Comparison of ENCODE assay signal across 32 cellular contexts in the genomic region with DNA sequence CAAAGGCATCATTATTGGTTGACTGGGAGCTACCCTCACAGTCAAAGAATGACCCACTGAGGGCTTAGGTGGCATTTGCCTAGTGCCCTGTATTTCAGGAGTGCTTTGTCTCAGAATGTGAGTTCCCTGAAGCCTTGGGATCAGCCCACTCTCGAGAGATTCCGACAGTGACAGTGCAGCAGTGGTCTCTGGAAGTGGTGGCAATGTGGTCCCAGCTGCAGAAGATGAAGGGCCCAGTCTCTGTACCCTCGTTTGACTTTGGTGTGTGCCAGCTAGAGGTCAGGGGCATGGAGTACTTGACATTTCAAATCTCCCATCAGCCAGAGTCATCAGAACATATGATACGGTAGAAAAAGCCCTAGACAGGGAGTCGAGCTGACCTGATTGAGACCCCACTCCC.
"Had no signal": no experiment of that assay in that cellular context is flagged by ENCODE, and none has a peak within 500 bp of the region (broad histone marks: within the 10 kb centered on the region; RNA-seq: fewer than 3 reads in every experiment).

No MANE protein-coding gene starts in this region.

- H3K27ac ChIP-seq: adrenal gland, body of pancreas, esophagus squamous epithelium, gastroesophageal sphincter had no signal

- H3K4me1 Mint-ChIP-seq: activated CD4-positive, alpha-beta T cell treated with anti-CD3 and anti-CD28 coated beads for 36 hours; activated CD4-positive, alpha-beta T cell treated with anti-CD3 and anti-CD28 coated beads, Interleukin-2, amount 10 ng/mL, durations not matched to agents 24 days and 14 days; activated CD8-positive, alpha-beta memory T cell treated with anti-CD3 and anti-CD28 coated beads, Interleukin-2, amount 10 ng/mL, durations not matched to agents 7 days and 5 days; activated naive CD4-positive, alpha-beta T cell treated with anti-CD3 and anti-CD28 coated beads, Interleukin-2, amount 50 U/mL, for 24 hours; activated naive CD8-positive, alpha-beta T cell treated with anti-CD3 and anti-CD28 coated beads for 36 hours; activated naive CD8-positive, alpha-beta T cell treated with anti-CD3 and anti-CD28 coated beads, Interleukin-2, amount 50 U/mL, for 24 hours had no signal

- H3K9me3 ChIP-seq: adrenal gland, body of pancreas, esophagus squamous epithelium, gastroesophageal sphincter had no signal

- H3K4me1 ChIP-seq: adrenal gland had no signal

- H3K27ac Mint-ChIP-seq: activated CD4-positive, alpha-beta memory T cell treated with anti-CD3 and anti-CD28 coated beads for 36 hours; activated CD4-positive, alpha-beta T cell treated with anti-CD3 and anti-CD28 coated beads for 36 hours; activated CD4-positive, alpha-beta T cell treated with anti-CD3 and anti-CD28 coated beads, Interleukin-2, amount 10 ng/mL, durations not matched to agents 24 days and 14 days; activated CD8-positive, alpha-beta memory T cell treated with anti-CD3 and anti-CD28 coated beads, Interleukin-2, amount 10 ng/mL, durations not matched to agents 7 days and 5 days; activated CD8-positive, alpha-beta T cell treated with anti-CD3 and anti-CD28 coated beads, Interleukin-2, amount 10 ng/mL, durations not matched to agents 7 days and 5 days; activated naive CD4-positive, alpha-beta T cell treated with anti-CD3 and anti-CD28 coated beads for 36 hours; activated naive CD4-positive, alpha-beta T cell treated with anti-CD3 and anti-CD28 coated beads, Interleukin-2, amount 50 U/mL, for 24 hours; activated naive CD8-positive, alpha-beta T cell treated with anti-CD3 and anti-CD28 coated beads for 36 hours; activated naive CD8-positive, alpha-beta T cell treated with anti-CD3 and anti-CD28 coated beads, Interleukin-2, amount 50 U/mL, for 24 hours; activated T-helper 1 cell treated with anti-CD3 and anti-CD28 coated beads, Interleukin-12 subunit alpha, Interleukin-12 subunit beta, Interleukin-2, Interleukin-4 antibody, amounts not matched to agents 30 ng/mL and 10 ng/mL and 1 ng/mL, durations not matched to agents 14 hours and 24 hours and 36 hours; activated T-helper 2 cell treated with anti-CD3 and anti-CD28 coated beads, Interferon-gamma antibody, Interleukin-2, Interleukin-4, amounts not matched to agents 10 μg/mL and 5 μg/mL and 100 μg/mL, durations not matched to agents 14 hours and 24 hours and 36 hours; effector memory CD8-positive, alpha-beta T cell had no signal

- H3K36me3 Mint-ChIP-seq: activated CD4-positive, alpha-beta memory T cell treated with anti-CD3 and anti-CD28 coated beads for 36 hours; activated CD8-positive, alpha-beta memory T cell treated with anti-CD3 and anti-CD28 coated beads, Interleukin-2, amount 10 ng/mL, durations not matched to agents 7 days and 5 days; activated naive CD4-positive, alpha-beta T cell treated with anti-CD3 and anti-CD28 coated beads, Interleukin-2, amount 50 U/mL, for 24 hours; activated naive CD8-positive, alpha-beta T cell treated with anti-CD3 and anti-CD28 coated beads for 36 hours had no signal

- H3K4me3 Mint-ChIP-seq: activated CD4-positive, alpha-beta memory T cell treated with anti-CD3 and anti-CD28 coated beads for 36 hours; activated CD4-positive, alpha-beta T cell treated with anti-CD3 and anti-CD28 coated beads for 36 hours; activated CD4-positive, alpha-beta T cell treated with anti-CD3 and anti-CD28 coated beads, Interleukin-2, amount 10 ng/mL, durations not matched to agents 24 days and 14 days; activated CD8-positive, alpha-beta memory T cell treated with anti-CD3 and anti-CD28 coated beads, Interleukin-2, amount 10 ng/mL, durations not matched to agents 7 days and 5 days; activated CD8-positive, alpha-beta T cell treated with anti-CD3 and anti-CD28 coated beads, Interleukin-2, amount 10 ng/mL, durations not matched to agents 7 days and 5 days; activated naive CD4-positive, alpha-beta T cell treated with anti-CD3 and anti-CD28 coated beads for 36 hours; activated naive CD4-positive, alpha-beta T cell treated with anti-CD3 and anti-CD28 coated beads, Interleukin-2, amount 50 U/mL, for 24 hours; activated naive CD8-positive, alpha-beta T cell treated with anti-CD3 and anti-CD28 coated beads for 36 hours; activated naive CD8-positive, alpha-beta T cell treated with anti-CD3 and anti-CD28 coated beads, Interleukin-2, amount 50 U/mL, for 24 hours; activated T-helper 1 cell treated with anti-CD3 and anti-CD28 coated beads, Interleukin-12 subunit alpha, Interleukin-12 subunit beta, Interleukin-2, Interleukin-4 antibody, amounts not matched to agents 30 ng/mL and 10 ng/mL and 1 ng/mL, durations not matched to agents 14 hours and 24 hours and 36 hours; effector memory CD8-positive, alpha-beta T cell had no signal

- H3K4me3 ChIP-seq: adrenal gland, body of pancreas, esophagus squamous epithelium, gastroesophageal sphincter had no signal

- FAIRE-seq: colon had no signal

- H3K36me3 ChIP-seq: adrenal gland, esophagus squamous epithelium, gastroesophageal sphincter had no signal

- H3K27me3 ChIP-seq: body of pancreas, esophagus squamous epithelium, gastroesophageal sphincter had no signal

- DNase-seq: activated CD4-positive, alpha-beta memory T cell treated with anti-CD3 and anti-CD28 coated beads for 36 hours; activated CD4-positive, alpha-beta T cell treated with anti-CD3 and anti-CD28 coated beads for 36 hours; activated CD4-positive, alpha-beta T cell treated with anti-CD3 and anti-CD28 coated beads, Interleukin-2, amount 10 ng/mL, durations not matched to agents 24 days and 14 days; activated CD4-positive, CD25-positive, alpha-beta regulatory T cell; activated CD4-positive, CD25-positive, alpha-beta regulatory T cell treated with anti-CD3 and anti-CD28 coated beads, Interleukin-2, amount 50 U/mL, for 72 hours; activated CD8-positive, alpha-beta memory T cell treated with anti-CD3 and anti-CD28 coated beads, Interleukin-2, amount 10 ng/mL, durations not matched to agents 7 days and 5 days; activated CD8-positive, alpha-beta memory T cell treated with anti-CD3 and anti-CD28 coated beads, Interleukin-2, amount 50 U/mL, for 4 hours; activated CD8-positive, alpha-beta T cell treated with anti-CD3 and anti-CD28 coated beads, Interleukin-2, amount 10 ng/mL, durations not matched to agents 7 days and 5 days; activated effector memory CD4-positive, alpha-beta T cell treated with anti-CD3 and anti-CD28 coated beads, Interleukin-2, amount 50 U/mL, for 16 hours; activated naive CD4-positive, alpha-beta T cell treated with anti-CD3 and anti-CD28 coated beads for 36 hours; activated naive CD8-positive, alpha-beta T cell treated with anti-CD3 and anti-CD28 coated beads for 36 hours; activated naive CD8-positive, alpha-beta T cell treated with anti-CD3 and anti-CD28 coated beads, Interleukin-2, amount 50 U/mL, for 24 hours; activated T-cell treated with anti-CD3 and anti-CD28 coated beads, Interleukin-2, amount 50 U/mL, for 1 hour; activated T-cell treated with anti-CD3 and anti-CD28 coated beads, Interleukin-2, amount 50 U/mL, for 48 hours; adrenal gland; amygdala; aorta; body of pancreas; caudate nucleus; cortex of kidney; dermis blood vessel endothelial cell; effector CD4-positive, alpha-beta T cell; effector memory CD8-positive, alpha-beta T cell; erythroblast; esophagus squamous epithelium; foreskin melanocyte; T-helper 2 cell had no signal

- ATAC-seq: activated CD4-positive, alpha-beta T cell treated with anti-CD3 and anti-CD28 coated beads for 36 hours; activated CD8-positive, alpha-beta memory T cell treated with anti-CD3 and anti-CD28 coated beads, Interleukin-2, amount 10 ng/mL, durations not matched to agents 7 days and 5 days; activated CD8-positive, alpha-beta T cell treated with anti-CD3 and anti-CD28 coated beads, Interleukin-2, amount 10 ng/mL, durations not matched to agents 7 days and 5 days; activated naive CD8-positive, alpha-beta T cell treated with anti-CD3 and anti-CD28 coated beads, Interleukin-2, amount 50 U/mL, for 24 hours; body of pancreas; effector memory CD8-positive, alpha-beta T cell; gastroesophageal sphincter had no signal

- H3K27me3 Mint-ChIP-seq: activated CD4-positive, alpha-beta memory T cell treated with anti-CD3 and anti-CD28 coated beads for 36 hours; activated CD4-positive, alpha-beta T cell treated with anti-CD3 and anti-CD28 coated beads for 36 hours; activated CD4-positive, alpha-beta T cell treated with anti-CD3 and anti-CD28 coated beads, Interleukin-2, amount 10 ng/mL, durations not matched to agents 24 days and 14 days; activated CD8-positive, alpha-beta memory T cell treated with anti-CD3 and anti-CD28 coated beads, Interleukin-2, amount 10 ng/mL, durations not matched to agents 7 days and 5 days; activated naive CD4-positive, alpha-beta T cell treated with anti-CD3 and anti-CD28 coated beads, Interleukin-2, amount 50 U/mL, for 24 hours; activated naive CD8-positive, alpha-beta T cell treated with anti-CD3 and anti-CD28 coated beads for 36 hours; activated naive CD8-positive, alpha-beta T cell treated with anti-CD3 and anti-CD28 coated beads, Interleukin-2, amount 50 U/mL, for 24 hours; effector memory CD8-positive, alpha-beta T cell had no signal

- H3K9me3 Mint-ChIP-seq: activated CD4-positive, alpha-beta memory T cell treated with anti-CD3 and anti-CD28 coated beads for 36 hours; activated CD4-positive, alpha-beta T cell treated with anti-CD3 and anti-CD28 coated beads, Interleukin-2, amount 10 ng/mL, durations not matched to agents 24 days and 14 days; activated naive CD4-positive, alpha-beta T cell treated with anti-CD3 and anti-CD28 coated beads for 36 hours; activated naive CD4-positive, alpha-beta T cell treated with anti-CD3 and anti-CD28 coated beads, Interleukin-2, amount 50 U/mL, for 24 hours; activated naive CD8-positive, alpha-beta T cell treated with anti-CD3 and anti-CD28 coated beads for 36 hours; activated naive CD8-positive, alpha-beta T cell treated with anti-CD3 and anti-CD28 coated beads, Interleukin-2, amount 50 U/mL, for 24 hours; activated T-helper 1 cell treated with anti-CD3 and anti-CD28 coated beads, Interleukin-12 subunit alpha, Interleukin-12 subunit beta, Interleukin-2, Interleukin-4 antibody, amounts not matched to agents 30 ng/mL and 10 ng/mL and 1 ng/mL, durations not matched to agents 14 hours and 24 hours and 36 hours; activated T-helper 2 cell treated with anti-CD3 and anti-CD28 coated beads, Interferon-gamma antibody, Interleukin-2, Interleukin-4, amounts not matched to agents 10 μg/mL and 5 μg/mL and 100 μg/mL, durations not matched to agents 14 hours and 24 hours and 36 hours; effector memory CD8-positive, alpha-beta T cell had no signal
